16 cellular contexts compared by ENCODE assay signal in the genomic region with DNA sequence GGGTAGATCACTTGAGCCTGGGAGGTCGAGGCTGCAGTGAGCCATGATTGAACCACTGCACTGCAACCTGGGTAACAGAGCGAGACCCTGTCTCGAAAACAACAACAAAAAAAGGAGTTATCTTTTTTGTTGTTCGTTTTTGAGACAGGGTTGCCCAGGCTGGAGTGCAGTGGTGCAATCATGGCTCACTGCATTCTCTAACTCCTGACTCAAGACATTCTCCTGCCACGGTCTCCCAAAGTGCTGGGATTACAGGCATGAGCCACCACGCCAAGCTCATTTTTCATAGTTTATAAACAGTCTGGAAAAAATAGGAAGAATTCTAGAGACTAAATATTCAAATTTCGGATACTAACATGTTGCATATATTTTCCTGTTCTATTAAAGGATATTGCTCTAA. TPM values are rescaled to one million over a fixed set of nuclear protein-coding genes. Genes with fewer than 3 reads are reported as not detected.
DNase-seq lines count a peak whose midpoint lies in the region; ATAC-seq and TF ChIP-seq lines count a peak whose summit lies in the region.
"Had no signal": no experiment of that assay in that cellular context is flagged by ENCODE, and none has a peak within 500 bp of the region (broad histone marks: within the 10 kb centered on the region; RNA-seq: fewer than 3 reads in every experiment).

No MANE protein-coding gene starts in this region.

- DNase-seq in activated naive CD4-positive, alpha-beta T cell treated with anti-CD3 and anti-CD28 coated beads for 36 hours = no peak
- no peak for DNase-seq in activated naive CD4-positive, alpha-beta T cell treated with Interleukin-2 at 50 U/mL for 16 hours
- DNase-seq in NB4 (ENCODE audit: low read depth) (peak; percentile 43), fibroblast of gingiva (ENCODE audit: low read depth) (peak; percentile 82), SKM-1 (lab: John Stamatoyannopoulos, UW; ENCODE audit: unreplicated experiment) (no peak), epidermal melanocyte (ENCODE audit: insufficient read length, low spot score) (no peak)
- DNase-seq: activated CD4-positive, alpha-beta T cell treated with anti-CD3 and anti-CD28 coated beads, Interleukin-2, amount 50 U/mL, for 1 hour; aorta; NCI-H1930; NCI-H510A; retina; SHP77 had no signal

- TF ChIP-seq POLR2A in NB4 (IDR thresholded peaks at IDR 0.05; ENCODE audit: extremely low read depth, insufficient read length) = no peak

- intact Hi-C loops in activated naive CD4-positive, alpha-beta T cell treated with anti-CD3 and anti-CD28 coated beads for 36 hours (cut with micrococcal nuclease) = no loop called here

- no peak for ATAC-seq in HG02798 (IDR thresholded peaks at IDR 0.05; ENCODE audit: poor library complexity, unreplicated experiment)

- H3K4me3 ChIP-seq in NB4 (ENCODE audit: low read depth, low read length) (no peak overlapping the region), subcutaneous abdominal adipose tissue (ENCODE audit: low read depth in 1 of 5, low read length in 5 of 5) (no peak overlapping the region)
- H3K4me3 ChIP-seq: coronary artery had no signal

- H3K9ac ChIP-seq in subcutaneous abdominal adipose tissue (ENCODE audit: low read length in 5 of 5) = no peak overlapping the region

- no peaks in the 10 kb centered on the region for H3K27me3 Mint-ChIP-seq in activated naive CD4-positive, alpha-beta T cell treated with anti-CD3 and anti-CD28 coated beads for 36 hours (ENCODE audit: low read depth)

- TF ChIP-seq CTCF in NB4 (IDR thresholded peaks at IDR 0.05; ENCODE audit: low read depth, low read length) = no peak

- peaks cover 0 to 31% (median 20%) of the 10 kb centered on the region in 5 donors for H3K36me3 ChIP-seq in subcutaneous abdominal adipose tissue (ENCODE audit: control insufficient read depth in 5 of 5, insufficient read depth in 5 of 5, low read length in 5 of 5)

- no peaks in the 10 kb centered on the region for H3K27me3 ChIP-seq in subcutaneous abdominal adipose tissue (ENCODE audit: control insufficient read depth in 5 of 5, insufficient read depth in 4 of 5, low read length in 5 of 5)

- peak overlapping the region; percentile 79 for H3K27ac ChIP-seq in subcutaneous abdominal adipose tissue (ENCODE audit: low read depth, low read length)
- H3K27ac ChIP-seq: epithelial cell of prostate had no signal

- H3K9me3 Mint-ChIP-seq in activated naive CD4-positive, alpha-beta T cell treated with anti-CD3 and anti-CD28 coated beads for 36 hours = no peaks in the 10 kb centered on the region

- H3K27ac Mint-ChIP-seq in activated naive CD4-positive, alpha-beta T cell treated with anti-CD3 and anti-CD28 coated beads for 36 hours = peak overlapping the region; percentile 53

- peaks cover 35% of the 10 kb centered on the region for H3K36me3 Mint-ChIP-seq in activated naive CD4-positive, alpha-beta T cell treated with anti-CD3 and anti-CD28 coated beads for 36 hours (ENCODE audit: low read depth)

- CTCF ChIA-PET in activated naive CD4-positive, alpha-beta T cell treated with anti-CD3 and anti-CD28 coated beads for 36 hours (lab: Charles Lee) = no interaction called here

- H3K9me3 ChIP-seq in subcutaneous abdominal adipose tissue (ENCODE audit: control insufficient read depth in 5 of 5, low read length in 5 of 5) = no peaks in the 10 kb centered on the region

- H3K4me3 Mint-ChIP-seq in activated naive CD4-positive, alpha-beta T cell treated with anti-CD3 and anti-CD28 coated beads for 36 hours = no peak overlapping the region

- peaks cover 3 to 48% (median 38%) of the 10 kb centered on the region in 5 donors for H3K4me1 ChIP-seq in subcutaneous abdominal adipose tissue (ENCODE audit: control insufficient read depth in 5 of 5, insufficient read depth in 5 of 5, low read length in 5 of 5)

- H3K4me1 Mint-ChIP-seq in activated naive CD4-positive, alpha-beta T cell treated with anti-CD3 and anti-CD28 coated beads for 36 hours (ENCODE audit: low read depth) = peaks cover 36% of the 10 kb centered on the region

RNA-seq across cellular contexts. Expression of a gene that starts 29.4 kb away (rescaled TPM):
- 10 to 100 TPM; 46.1 to 51.7 TPM for total RNA-seq in activated naive CD4-positive, alpha-beta T cell treated with anti-CD3 and anti-CD28 coated beads for 36 hours

RNA-seq across cellular contexts. Expression of a gene that starts 32.2 kb away (rescaled TPM):
- 10 to 100 TPM; 16.9 to 17.6 TPM for total RNA-seq in activated naive CD4-positive, alpha-beta T cell treated with anti-CD3 and anti-CD28 coated beads for 36 hours

RNA-seq across cellular contexts. Expression of a gene that starts 42.5 kb away (rescaled TPM):
- 100 to 1,000 TPM; 215 to 216 TPM for total RNA-seq in activated naive CD4-positive, alpha-beta T cell treated with anti-CD3 and anti-CD28 coated beads for 36 hours

RNA-seq across cellular contexts. Expression of a gene that starts 55.5 kb away (rescaled TPM):
- 100 to 1,000 TPM; 113 to 120 TPM for total RNA-seq in activated naive CD4-positive, alpha-beta T cell treated with anti-CD3 and anti-CD28 coated beads for 36 hours

Comparison
In these comparisons a context has a peak if more than half of its experiments do, and no peak if none do; other contexts are left out.
1. DNase-seq: peak in NB4 (single experiment) and fibroblast of gingiva (single experiment); none in activated naive CD4-positive, alpha-beta T cell treated with anti-CD3 and anti-CD28 coated beads for 36 hours (single experiment), activated naive CD4-positive, alpha-beta T cell treated with Interleukin-2 at 50 U/mL for 16 hours (single experiment), SKM-1 (single experiment) and epidermal melanocyte (single experiment).